In genomic region chr7:90681336-90682019, GRCh38 we compare ENCODE assay signal across 25 cellular contexts.
DNase-seq lines count a peak whose midpoint lies in the region; ATAC-seq and TF ChIP-seq lines count a peak whose summit lies in the region.
"Had no signal": no experiment of that assay in that cellular context is flagged by ENCODE, and none has a peak within 500 bp of the region (broad histone marks: within the 10 kb centered on the region; RNA-seq: fewer than 3 reads in every experiment).

No MANE protein-coding gene starts in this region.

- no peaks in the 10 kb centered on the region for H3K9me3 Mint-ChIP-seq in nephron
- no peaks in the 10 kb centered on the region for H3K9me3 Mint-ChIP-seq in chondrocyte (ENCODE audit: low read depth)
- H3K9me3 Mint-ChIP-seq: activated CD8-positive, alpha-beta T cell treated with anti-CD3 and anti-CD28 coated beads for 36 hours; CD8-positive, alpha-beta T cell; neural crest cell had no signal

- DNase-seq in NCI-H510A treated with DMSO at 0.1 percent for 48 hours (lab: John Stamatoyannopoulos, UW) = peak; percentile 11
- DNase-seq in NCI-H510A (lab: John Stamatoyannopoulos, UW) = no peak
- DNase-seq in NCI-H69 (lab: John Stamatoyannopoulos, UW) = peak; percentile 33
- DNase-seq in choroid plexus epithelial cell (ENCODE audit: low read depth) = peak; percentile 73
- no peak for DNase-seq in chondrocyte (ENCODE audit: low spot score)
- DNase-seq in 8988T = no peak
- DNase-seq: activated CD8-positive, alpha-beta T cell treated with anti-CD3 and anti-CD28 coated beads for 36 hours; body of pancreas; CD8-positive, alpha-beta T cell; foreskin melanocyte; GF-D8; Kasumi-1; mammary epithelial cell; NCI-H1694 treated with DMSO at 0.1 percent for 48 hours; NCI-H748 treated with DMSO at 0.1 percent for 48 hours; stimulated activated CD4-positive, alpha-beta T cell treated with anti-CD3 and anti-CD28 coated beads, Interleukin-2, amount 100 ng/mL, for 24 hours; trophoblast cell had no signal

- no peak for TF ChIP-seq POLR2A in GM18505 (IDR thresholded peaks at IDR 0.05; ENCODE audit: borderline replicate concordance, extremely low read depth, insufficient read depth, insufficient read length)

- no peak overlapping the region for H3K4me3 ChIP-seq in choroid plexus epithelial cell (ENCODE audit: low read depth, low read length)
- H3K4me3 ChIP-seq: A549, body of pancreas, smooth muscle cell had no signal

- no peaks in the 10 kb centered on the region for H3K27me3 Mint-ChIP-seq in nephron (ENCODE audit: low read depth)
- no peaks in the 10 kb centered on the region for H3K27me3 Mint-ChIP-seq in chondrocyte (ENCODE audit: low read depth)
- H3K27me3 Mint-ChIP-seq: activated CD8-positive, alpha-beta T cell treated with anti-CD3 and anti-CD28 coated beads for 36 hours; activated naive CD8-positive, alpha-beta T cell; B cell had no signal

- H3K4me3 Mint-ChIP-seq in nephron (peak overlapping the region in 1 of 3 experiments; percentile 47), chondrocyte (ENCODE audit: unreplicated experiment) (no peak overlapping the region)
- H3K4me3 Mint-ChIP-seq: activated CD8-positive, alpha-beta T cell treated with anti-CD3 and anti-CD28 coated beads for 36 hours; activated naive CD8-positive, alpha-beta T cell; B cell; CD8-positive, alpha-beta T cell; neural crest cell had no signal

- H3K36me3 Mint-ChIP-seq in nephron (ENCODE audit: low read depth) = no peaks in the 10 kb centered on the region
- no peaks in the 10 kb centered on the region for H3K36me3 Mint-ChIP-seq in chondrocyte (ENCODE audit: low read depth)
- H3K36me3 Mint-ChIP-seq: activated naive CD8-positive, alpha-beta T cell; CD8-positive, alpha-beta T cell had no signal

- peaks cover 61% of the 10 kb centered on the region for H3K4me1 Mint-ChIP-seq in nephron
- H3K4me1 Mint-ChIP-seq in chondrocyte (ENCODE audit: low read depth) = peaks cover 59% of the 10 kb centered on the region

- TF ChIP-seq CTCF in choroid plexus epithelial cell (conservative IDR thresholded peaks at IDR 0.05; ENCODE audit: low read depth, low read length) = no peak
- TF ChIP-seq CTCF in nephron (IDR thresholded peaks at IDR 0.05; ENCODE audit: unreplicated experiment in 3 of 3) = no peak
- TF ChIP-seq CTCF in chondrocyte (IDR thresholded peaks at IDR 0.05) = no peak

- ATAC-seq in GM18505 (IDR thresholded peaks at IDR 0.05; ENCODE audit: unreplicated experiment) = no peak
- ATAC-seq: A549; activated CD8-positive, alpha-beta T cell treated with anti-CD3 and anti-CD28 coated beads for 36 hours; body of pancreas; CD8-positive, alpha-beta T cell; HCT116 had no signal

- peak overlapping the region in 2 of 3 experiments; percentile 44 to 60 for H3K27ac Mint-ChIP-seq in nephron
- H3K27ac Mint-ChIP-seq in chondrocyte (ENCODE audit: unreplicated experiment) = no peak overlapping the region
- H3K27ac Mint-ChIP-seq: activated CD8-positive, alpha-beta T cell treated with anti-CD3 and anti-CD28 coated beads for 36 hours; activated naive CD8-positive, alpha-beta T cell; B cell; CD8-positive, alpha-beta T cell had no signal

Comparison
In these comparisons a context has a peak if more than half of its experiments do, and no peak if none do; other contexts are left out.
1. DNase-seq: peak in NCI-H510A treated with DMSO at 0.1 percent for 48 hours (single experiment), NCI-H69 (single experiment) and choroid plexus epithelial cell (single experiment); none in NCI-H510A (single experiment), chondrocyte (single experiment) and 8988T (single experiment).